ENCODE assay signal across 21 cellular contexts in the genomic region with DNA sequence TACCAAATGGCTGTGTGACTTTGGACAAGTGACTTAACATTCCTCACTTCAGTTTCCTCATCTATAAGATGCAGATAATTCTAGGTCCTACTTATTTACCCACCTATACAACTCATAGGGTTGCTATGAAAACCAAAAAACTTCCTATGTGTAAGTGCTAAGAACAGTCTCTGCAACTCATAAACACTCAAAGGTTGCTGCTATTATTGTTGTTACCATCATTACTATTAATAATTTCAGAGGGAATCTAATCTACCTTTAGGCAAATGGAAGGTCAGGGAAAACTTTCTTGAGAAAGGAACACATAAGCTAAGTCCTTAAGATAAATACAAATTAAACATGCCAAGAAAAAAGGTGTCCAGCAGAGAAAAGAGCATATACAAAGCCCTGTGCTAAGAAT. TPM values are rescaled to one million over a fixed set of nuclear protein-coding genes. Genes with fewer than 3 reads are reported as not detected.
DNase-seq lines count a peak whose midpoint lies in the region; ATAC-seq and TF ChIP-seq lines count a peak whose summit lies in the region.
"Had no signal": no experiment of that assay in that cellular context is flagged by ENCODE, and none has a peak within 500 bp of the region (broad histone marks: within the 10 kb centered on the region; RNA-seq: fewer than 3 reads in every experiment).

No MANE protein-coding gene starts in this region.

- H3K4me3 Mint-ChIP-seq in activated naive CD4-positive, alpha-beta T cell treated with anti-CD3 and anti-CD28 coated beads, Interleukin-2, amount 50 U/mL, for 24 hours: no peak overlapping the region
- H3K4me3 Mint-ChIP-seq in mesothelial cell of epicardium: no peak overlapping the region
- H3K4me3 Mint-ChIP-seq: CD4-positive, alpha-beta T cell; GM23338 had no signal

- in situ Hi-C loops in HAP-1 (cut with MboI; ENCODE audit: low sequenced_read_pairs): no loop called here

- no peaks in the 10 kb centered on the region for H3K36me3 ChIP-seq in HAP-1 (replicated peaks)
- H3K36me3 ChIP-seq: Peyer's patch, SJCRH30 had no signal

- TF ChIP-seq CTCF in mesothelial cell of epicardium (IDR thresholded peaks at IDR 0.05; ENCODE audit: unreplicated experiment): no peak

- no peak for DNase-seq in activated naive CD4-positive, alpha-beta T cell treated with Interleukin-2 at 50 U/mL for 16 hours
- no peak for DNase-seq in caudate nucleus (lab: John Stamatoyannopoulos, UW)
- no peak for DNase-seq in mesothelial cell of epicardium (ENCODE audit: low spot score in 2 of 2, unreplicated experiment in 2 of 2)
- DNase-seq in Right ventricle myocardium superior: no peak
- DNase-seq in HAP-1 (ENCODE audit: low spot score in 2 of 2): no peak
- DNase-seq in NCI-H345 treated with DMSO at 0.1 percent for 48 hours (lab: John Stamatoyannopoulos, UW; ENCODE audit: unreplicated experiment): no peak
- no peak for DNase-seq in NCI-H1436 treated with DMSO at 0.1 percent for 48 hours (lab: John Stamatoyannopoulos, UW)
- DNase-seq: CD4-positive, alpha-beta T cell; COR-L47; DMS79; HCEC 1CT; KBM-7; NCI-H1048; NCI-H1417 treated with DMSO at 0.1 percent for 48 hours; NCI-H1930; NCI-H2227 treated with DMSO at 0.1 percent for 48 hours; NCI-H524; Peyer's patch; SJCRH30 had no signal

- no peaks in the 10 kb centered on the region for H3K27me3 Mint-ChIP-seq in activated naive CD4-positive, alpha-beta T cell treated with anti-CD3 and anti-CD28 coated beads, Interleukin-2, amount 50 U/mL, for 24 hours
- no peaks in the 10 kb centered on the region for H3K27me3 Mint-ChIP-seq in mesothelial cell of epicardium (ENCODE audit: low read depth)
- H3K27me3 Mint-ChIP-seq: CD4-positive, alpha-beta T cell had no signal

- H3K4me1 ChIP-seq in HAP-1: peaks cover 20% of the 10 kb centered on the region
- H3K4me1 ChIP-seq: SJCRH30 had no signal

- H3K27ac Mint-ChIP-seq in activated naive CD4-positive, alpha-beta T cell treated with anti-CD3 and anti-CD28 coated beads, Interleukin-2, amount 50 U/mL, for 24 hours: peak overlapping the region; percentile 62
- peak overlapping the region; percentile 1 for H3K27ac Mint-ChIP-seq in mesothelial cell of epicardium
- H3K27ac Mint-ChIP-seq: CD4-positive, alpha-beta T cell; GM23338 had no signal

- no peak overlapping the region for H3K4me3 ChIP-seq in HAP-1
- H3K4me3 ChIP-seq: GM23338, Peyer's patch, SJCRH30 had no signal

- H3K27me3 ChIP-seq in HAP-1 (ENCODE audit: low read depth): no peaks in the 10 kb centered on the region
- H3K27me3 ChIP-seq: Peyer's patch, SJCRH30 had no signal

- no peak for ATAC-seq in Right ventricle myocardium superior (ENCODE audit: poor library complexity)
- ATAC-seq: GM23338 had no signal

- intact Hi-C loops in Right ventricle myocardium superior (cut with DNase I): no loop called here

- H3K27ac ChIP-seq in caudate nucleus (ENCODE audit: low read depth, low read length): peak overlapping the region; percentile 87
- H3K27ac ChIP-seq: Peyer's patch, SJCRH30 had no signal

- no peaks in the 10 kb centered on the region for H3K9me3 Mint-ChIP-seq in activated naive CD4-positive, alpha-beta T cell treated with anti-CD3 and anti-CD28 coated beads, Interleukin-2, amount 50 U/mL, for 24 hours
- H3K9me3 Mint-ChIP-seq in mesothelial cell of epicardium: no peaks in the 10 kb centered on the region
- H3K9me3 Mint-ChIP-seq: CD4-positive, alpha-beta T cell; GM23338 had no signal

- H3K36me3 Mint-ChIP-seq in activated naive CD4-positive, alpha-beta T cell treated with anti-CD3 and anti-CD28 coated beads, Interleukin-2, amount 50 U/mL, for 24 hours: peaks cover 6% of the 10 kb centered on the region
- H3K36me3 Mint-ChIP-seq in mesothelial cell of epicardium: peaks cover 1% of the 10 kb centered on the region

- no peaks in the 10 kb centered on the region for H3K9me3 ChIP-seq in HAP-1
- H3K9me3 ChIP-seq: Peyer's patch, SJCRH30 had no signal

- peaks cover 60% of the 10 kb centered on the region for H3K4me1 Mint-ChIP-seq in activated naive CD4-positive, alpha-beta T cell treated with anti-CD3 and anti-CD28 coated beads, Interleukin-2, amount 50 U/mL, for 24 hours
- peaks cover 9% of the 10 kb centered on the region for H3K4me1 Mint-ChIP-seq in mesothelial cell of epicardium

RNA-seq across cellular contexts. Expression of a gene that starts 40.5 kb away (rescaled TPM):
- 28.1 to 38.1 TPM (median 35.6 TPM) in 3 replicates for total RNA-seq in mesothelial cell of epicardium
- total RNA-seq in Right ventricle myocardium superior: 30.6 TPM
